In the genomic region with DNA sequence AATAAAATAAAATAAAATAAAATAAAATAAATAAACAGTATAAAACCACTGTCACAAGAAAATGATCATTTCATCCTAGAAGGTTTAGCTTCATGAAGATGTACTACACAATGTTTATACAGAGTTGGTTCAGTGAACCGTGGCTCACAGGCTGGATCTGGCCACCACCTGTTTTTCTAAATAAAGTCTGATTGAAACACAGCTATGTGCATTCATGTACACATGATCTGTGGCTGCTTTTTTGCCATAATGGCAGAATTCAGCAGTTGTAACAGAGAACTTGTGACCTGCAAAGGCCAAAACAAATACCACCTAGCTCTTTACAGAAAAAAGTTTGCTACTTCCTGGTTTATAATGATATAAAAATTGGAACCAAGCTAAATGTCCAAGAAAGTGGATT, we compare ENCODE assay signal across 20 cellular contexts. TPM values are rescaled to one million over a fixed set of nuclear protein-coding genes. Genes with fewer than 3 reads are reported as not detected.
"Had no signal": no experiment of that assay in that cellular context is flagged by ENCODE, and none has a peak within 500 bp of the region (broad histone marks: within the 10 kb centered on the region; RNA-seq: fewer than 3 reads in every experiment).

No MANE protein-coding gene starts in this region.

- H3K4me3 Mint-ChIP-seq: activated naive CD8-positive, alpha-beta T cell; brain; central memory CD8-positive, alpha-beta T cell; naive thymus-derived CD8-positive, alpha-beta T cell had no signal

- H3K27ac Mint-ChIP-seq: activated naive CD8-positive, alpha-beta T cell; brain had no signal

- H3K27ac ChIP-seq: epithelial cell of prostate, gastroesophageal sphincter, neutrophil, right atrium auricular region, transverse colon had no signal

- H3K4me1 Mint-ChIP-seq: brain; central memory CD8-positive, alpha-beta T cell had no signal

- H3K36me3 ChIP-seq: gastroesophageal sphincter, neutrophil, right atrium auricular region, transverse colon had no signal

- H3K9me3 Mint-ChIP-seq: brain; central memory CD8-positive, alpha-beta T cell; naive thymus-derived CD8-positive, alpha-beta T cell had no signal

- H3K4me1 ChIP-seq: gastroesophageal sphincter, right atrium auricular region, transverse colon had no signal

- ATAC-seq: gastroesophageal sphincter; naive thymus-derived CD8-positive, alpha-beta T cell had no signal

- H3K27me3 ChIP-seq: gastroesophageal sphincter, neutrophil, right atrium auricular region, transverse colon had no signal

- H3K9me3 ChIP-seq: gastroesophageal sphincter, neutrophil, right atrium auricular region, transverse colon had no signal

- H3K4me3 ChIP-seq: gastroesophageal sphincter, right atrium auricular region, smooth muscle cell, transverse colon had no signal

- H3K4me2 ChIP-seq: smooth muscle cell had no signal

- H3K27me3 Mint-ChIP-seq: activated naive CD8-positive, alpha-beta T cell had no signal

- DNase-seq: activated CD4-positive, alpha-beta T cell treated with anti-CD3 and anti-CD28 coated beads, Interleukin-2, amount 50 U/mL, for 4 hours; activated CD4-positive, CD25-positive, alpha-beta regulatory T cell treated with anti-CD3 and anti-CD28 coated beads, Interleukin-2, amount 50 U/mL, for 72 hours; activated effector memory CD4-positive, alpha-beta T cell treated with Interleukin-2 at 50 U/mL for 16 hours; activated T-cell treated with anti-CD3 and anti-CD28 coated beads, Interleukin-2, amount 50 U/mL, for 1 hour; amygdala; cortex of kidney; effector memory CD4-positive, alpha-beta T cell; midbrain; naive thymus-derived CD8-positive, alpha-beta T cell; transverse colon had no signal

RNA-seq across cellular contexts. Expression of a gene that starts 12.6 kb away (rescaled TPM):
- total RNA-seq: kidney epithelial cell; naive thymus-derived CD8-positive, alpha-beta T cell; right atrium auricular region; smooth muscle cell; T-helper 2 cell treated with Interferon-gamma antibody and Interleukin-4, amounts not matched to agents 100 ng/mL and 5 ng/mL, for 36 hours had no signal
- polyA plus RNA-seq: naive thymus-derived CD8-positive, alpha-beta T cell; smooth muscle cell had no signal
